8 cellular contexts compared by ENCODE assay signal in the genomic region with DNA sequence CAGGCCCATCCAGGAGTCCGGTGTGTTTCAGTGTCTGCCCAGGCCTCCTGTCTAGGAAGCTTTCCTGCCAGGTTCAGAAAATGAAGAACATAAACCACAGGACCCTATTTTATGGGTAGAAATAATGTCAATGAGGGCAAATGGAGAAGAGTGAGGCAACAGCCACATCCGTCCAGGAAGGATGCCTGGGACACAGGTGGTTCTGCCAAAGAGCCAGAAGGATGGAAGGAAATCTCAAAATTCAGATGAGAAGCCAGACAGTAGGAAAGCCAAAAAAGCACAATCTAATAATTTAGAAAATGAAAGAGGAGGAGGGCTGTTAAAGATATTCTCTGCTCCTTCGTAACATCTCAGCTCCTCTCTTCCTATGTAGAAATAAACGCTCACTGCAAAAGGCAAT.
DNase-seq lines count a peak whose midpoint lies in the region; ATAC-seq, FAIRE-seq and TF ChIP-seq lines count a peak whose summit lies in the region.
"Had no signal": no experiment of that assay in that cellular context is flagged by ENCODE, and none has a peak within 500 bp of the region (broad histone marks: within the 10 kb centered on the region; RNA-seq: fewer than 3 reads in every experiment).

No MANE protein-coding gene starts in this region.

- DNase-seq in CD14-positive monocyte (ENCODE audit: low spot score) (no peak), GM23248 (no peak), astrocyte (ENCODE audit: low read depth) (no peak), osteoblast (ENCODE audit: insufficient read length, low spot score, missing footprints) (no peak), NCI-H1417 (lab: John Stamatoyannopoulos, UW) (no peak), OCI-M1 (lab: John Stamatoyannopoulos, UW) (no peak)
- DNase-seq: H9 had no signal

- H3K27ac ChIP-seq in GM23248 (peak overlapping the region; percentile 61), astrocyte (ENCODE audit: low read depth, low read length) (peak overlapping the region; percentile 45), osteoblast (ENCODE audit: low read depth, low read length) (peak overlapping the region; percentile 76)

- H4K20me1 ChIP-seq in GM23248 (ENCODE audit: insufficient read depth): no peaks in the 10 kb centered on the region
- no peaks in the 10 kb centered on the region for H4K20me1 ChIP-seq in astrocyte (ENCODE audit: insufficient read depth, low read length)
- no peaks in the 10 kb centered on the region for H4K20me1 ChIP-seq in osteoblast (ENCODE audit: insufficient read depth, low read length)

- peak overlapping the region; percentile 59 for H3K9ac ChIP-seq in GM23248
- H3K9ac ChIP-seq in astrocyte (ENCODE audit: low read length): peak overlapping the region; percentile 42

- peaks cover 0 to 8% (median 2%) of the 10 kb centered on the region in 7 donors for H3K9me3 Mint-ChIP-seq in CD14-positive monocyte
- H3K9me3 Mint-ChIP-seq in astrocyte (ENCODE audit: unreplicated experiment): peaks cover 6% of the 10 kb centered on the region

- peak overlapping the region in 6 of 7 donors; percentile 57 to 94 (median 73) for H3K27ac Mint-ChIP-seq in CD14-positive monocyte
- no peak overlapping the region for H3K27ac Mint-ChIP-seq in astrocyte (ENCODE audit: unreplicated experiment)

- H3K27me3 ChIP-seq in GM23248 (replicated peaks; ENCODE audit: insufficient read depth) (no peaks in the 10 kb centered on the region), astrocyte (ENCODE audit: insufficient read depth, low read length) (no peaks in the 10 kb centered on the region), osteoblast (ENCODE audit: insufficient read depth, low read length) (no peaks in the 10 kb centered on the region)

- TF ChIP-seq CTCF in CD14-positive monocyte (IDR thresholded peaks at IDR 0.05) (no peak), astrocyte (IDR thresholded peaks at IDR 0.05; ENCODE audit: insufficient read depth, low read depth, low read length) (no peak), osteoblast (IDR thresholded peaks at IDR 0.05; ENCODE audit: extremely low read depth, low read depth, low read length) (no peak)

- H3K4me3 Mint-ChIP-seq in CD14-positive monocyte (peak overlapping the region; percentile 27 to 64), astrocyte (ENCODE audit: unreplicated experiment) (no peak overlapping the region)
- H3K4me3 Mint-ChIP-seq: H9 had no signal

- intact Hi-C loops in CD14-positive monocyte (cut with micrococcal nuclease): no loop called here

- H3K4me3 ChIP-seq in GM23248 (peak overlapping the region; percentile 39), astrocyte (ENCODE audit: insufficient read depth, low read depth, low read length) (peak overlapping the region; percentile 25), osteoblast (ENCODE audit: insufficient read depth, low read length) (no peak overlapping the region)

- WGBS in GM23248 (ENCODE audit: low coverage in 1 of 2, low lambda C conversion rate in 2 of 2, missing lambda C conversion rate in 2 of 2), 2 experiments: 57 to 66% methylated on average over 4 of the region's 4 CpGs

- H3K9me3 ChIP-seq in GM23248 (ENCODE audit: low read depth): no peaks in the 10 kb centered on the region
- H3K9me3 ChIP-seq in astrocyte (ENCODE audit: insufficient read depth, low read depth, low read length): no peaks in the 10 kb centered on the region
- H3K9me3 ChIP-seq in osteoblast (ENCODE audit: low read depth, low read length): no peaks in the 10 kb centered on the region

- no peak for ATAC-seq in HG03175 (IDR thresholded peaks at IDR 0.05; ENCODE audit: unreplicated experiment)

- no peaks in the 10 kb centered on the region for H3K36me3 Mint-ChIP-seq in CD14-positive monocyte
- H3K36me3 Mint-ChIP-seq in astrocyte (ENCODE audit: low read depth, unreplicated experiment): no peaks in the 10 kb centered on the region

- H3K4me2 ChIP-seq in GM23248 (ENCODE audit: unreplicated experiment) (peak overlapping the region; percentile 81), astrocyte (ENCODE audit: low read length) (peak overlapping the region; percentile 71), osteoblast (ENCODE audit: insufficient read depth, low read length) (peak overlapping the region; percentile 22)

- no peak overlapping the region for H2AFZ ChIP-seq in GM23248
- H2AFZ ChIP-seq in astrocyte (ENCODE audit: low read depth, low read length): no peak overlapping the region
- no peak overlapping the region for H2AFZ ChIP-seq in osteoblast (ENCODE audit: low read length)

- H3K9me2 ChIP-seq in GM23248 (ENCODE audit: insufficient read depth): no peaks in the 10 kb centered on the region

- FAIRE-seq in astrocyte (lab: Jason Lieb, UNC): no peak

- H3K4me1 ChIP-seq in GM23248 (ENCODE audit: insufficient read depth) (peaks cover 17% of the 10 kb centered on the region), astrocyte (ENCODE audit: insufficient read depth, low read length) (peaks cover 19% of the 10 kb centered on the region), osteoblast (ENCODE audit: insufficient read depth, low read length) (peaks cover 16% of the 10 kb centered on the region)

- H3F3A ChIP-seq in GM23248 (ENCODE audit: insufficient read depth): peaks cover 15% of the 10 kb centered on the region; the same call in 1 of the 2 replicates

- H3K4me1 Mint-ChIP-seq in CD14-positive monocyte (peaks cover 30% of the 10 kb centered on the region), astrocyte (ENCODE audit: low read depth, unreplicated experiment) (peaks cover 18% of the 10 kb centered on the region)

- H3K79me2 ChIP-seq in GM23248 (ENCODE audit: insufficient read depth) (no peaks in the 10 kb centered on the region), astrocyte (ENCODE audit: insufficient read depth, low read length) (no peaks in the 10 kb centered on the region), osteoblast (ENCODE audit: insufficient read depth, low read length) (no peaks in the 10 kb centered on the region)

- H3K27me3 Mint-ChIP-seq in CD14-positive monocyte (ENCODE audit: low read depth in 3 of 3) (peaks cover 2 to 9% (median 3%) of the 10 kb centered on the region in 3 donors), astrocyte (ENCODE audit: low read depth, unreplicated experiment) (peaks cover 13% of the 10 kb centered on the region)

- in situ Hi-C loops in GM23248 (cut with MboI): no loop called here

- no peaks in the 10 kb centered on the region for H3K36me3 ChIP-seq in GM23248 (ENCODE audit: low read depth)
- no peaks in the 10 kb centered on the region for H3K36me3 ChIP-seq in astrocyte (ENCODE audit: insufficient read depth, low read length)
- no peaks in the 10 kb centered on the region for H3K36me3 ChIP-seq in osteoblast (ENCODE audit: insufficient read depth, low read length)

Comparison
In these comparisons a context has a peak if more than half of its experiments do, and no peak if none do; other contexts are left out.
1. H3K4me2 ChIP-seq: peak in every context shown above with its lines; median percentile 81 in GM23248; 71 in astrocyte; 22 in osteoblast.